ENCODE assay signal across 8 cellular contexts in genomic region chr2:152134488-152135280, GRCh38. TPM values are rescaled to one million over a fixed set of nuclear protein-coding genes. Genes with fewer than 3 reads are reported as not detected.
DNase-seq lines count a peak whose midpoint lies in the region; ATAC-seq, FAIRE-seq and TF ChIP-seq lines count a peak whose summit lies in the region.

No MANE protein-coding gene starts in this region.

- H4K5ac ChIP-seq in H1 (ENCODE audit: insufficient read length, low read depth, low read length): no peak overlapping the region

- H3K4ac ChIP-seq in H1 (replicated peaks; ENCODE audit: insufficient read length, low read depth, low read length): no peak overlapping the region

- TF ChIP-seq RAD21 in H1 (IDR thresholded peaks at IDR 0.05 in 1 of 2, conservative IDR thresholded peaks at IDR 0.05 in 1 of 2; ENCODE audit: low read depth in 2 of 2, low read length in 2 of 2): no peak

- peak; percentile 68 for ATAC-seq in GM21381 (IDR thresholded peaks at IDR 0.05; ENCODE audit: unreplicated experiment)
- no peak for ATAC-seq in aorta (ENCODE audit: low FRiP score)

- POLR2A ChIA-PET in GM10248 (lab: Yijun Ruan, JAX) (interaction anchor here (0.6 kb wide), 1 partner anchor 59 kb away, joined by 4 read pairs; no protein-coding TSS in a partner anchor), H1 (lab: Charles Lee; ENCODE audit: partially characterized antibody) (no interaction called here), OCI-LY7 (lab: Charles Lee) (interaction anchor here (0.6 to 1.7 kb wide), 2 partner anchors 9 to 23 kb away, joined by 3 to 4 read pairs; no protein-coding TSS in a partner anchor)

- TF ChIP-seq EP300 in H1 (IDR thresholded peaks at IDR 0.05; ENCODE audit: borderline replicate concordance in 1 of 2, low read depth in 2 of 2, low read length in 2 of 2): no peak

- no peaks in the 10 kb centered on the region for H3K9me2 ChIP-seq in OCI-LY7 (ENCODE audit: insufficient read depth, low read length)

- H3K27me3 ChIP-seq in H1 (replicated peaks in 1 of 4; ENCODE audit: control insufficient read depth in 3 of 4, extremely low read depth in 1 of 4, insufficient read depth in 3 of 4, low read length in 3 of 4) (no peaks in the 10 kb centered on the region), aorta (ENCODE audit: control insufficient read depth in 1 of 2, insufficient read depth in 2 of 2, low read length in 1 of 2) (no peaks in the 10 kb centered on the region)

- H3K27ac ChIP-seq in H1 (ENCODE audit: low read depth, low read length) (no peak overlapping the region), aorta (ENCODE audit: low read depth in 1 of 2, low read length in 2 of 2) (no peak overlapping the region), OCI-LY7 (ENCODE audit: low read depth, low read length, poor library complexity, severe bottlenecking) (no peak overlapping the region)

- H3K36me3 ChIP-seq in H1 (ENCODE audit: control insufficient read depth in 2 of 4, insufficient read depth in 4 of 4, low read length in 3 of 4) (no peaks in the 10 kb centered on the region), aorta (ENCODE audit: control insufficient read depth in 1 of 2, insufficient read depth in 2 of 2, low read length in 1 of 2) (no peaks in the 10 kb centered on the region), OCI-LY7 (ENCODE audit: insufficient read depth, low read length) (peaks cover 10% of the 10 kb centered on the region)

- intact Hi-C loops in aorta (cut with DNase I) (no loop called here), OCI-LY7 (cut with micrococcal nuclease; ENCODE audit: unreplicated experiment) (no loop called here)

- no peak overlapping the region for H3K14ac ChIP-seq in H1 (ENCODE audit: insufficient read length)

- H3K79me2 ChIP-seq in H1 (ENCODE audit: control insufficient read depth in 1 of 2, insufficient read depth in 2 of 2, low read length in 2 of 2) (no peaks in the 10 kb centered on the region), OCI-LY7 (ENCODE audit: insufficient read depth, low read depth, low read length) (no peaks in the 10 kb centered on the region)

- H3K4me2 ChIP-seq in H1 (ENCODE audit: insufficient read depth in 1 of 2, low read depth in 2 of 2, low read length in 2 of 2) (no peak overlapping the region), OCI-LY7 (ENCODE audit: low read length) (no peak overlapping the region)

- no peak overlapping the region for H3K9ac ChIP-seq in H1 (replicated peaks in 1 of 4; ENCODE audit: extremely low read depth in 1 of 4, low read depth in 3 of 4, low read length in 3 of 4)

- peak; percentile 32 for FAIRE-seq in H1 (lab: Jason Lieb, UNC)

- no peaks in the 10 kb centered on the region for H3K79me1 ChIP-seq in H1 (ENCODE audit: low read depth, low read length)

- H2AFZ ChIP-seq in H1 (ENCODE audit: low read length): no peak overlapping the region
- H2AFZ ChIP-seq in OCI-LY7 (ENCODE audit: low read length): no peak overlapping the region

- no TSS peak for BruUV-seq in OCI-LY7 (replicated peaks; lab: Mats Ljungman, UMichigan)

- H3K23ac ChIP-seq in H1 (ENCODE audit: insufficient read length): no peak overlapping the region

- H3K18ac ChIP-seq in H1 (ENCODE audit: extremely low read depth, low read length): no peak overlapping the region

- 84% methylated on average over 5 of the region's 5 CpGs; no CpG with 5 or more reads in 1 of the 2 experiments for WGBS in H1 (ENCODE audit: extremely low coverage in 1 of 2, insufficient coverage in 1 of 2, insufficient read length in 1 of 2, insufficient replicate concordance in 2 of 2, low coverage in 1 of 2, low lambda C conversion rate in 2 of 2, missing lambda C conversion rate in 1 of 2), 2 experiments
- WGBS in aorta, 2 donors: 61 to 71% methylated on average over 5 of the region's 5 CpGs

- H3K23me2 ChIP-seq in H1 (ENCODE audit: low read depth, low read length): no peaks in the 10 kb centered on the region

- no peak overlapping the region for H2BK5ac ChIP-seq in H1 (ENCODE audit: low read depth, low read length)

- no peak overlapping the region for H2BK20ac ChIP-seq in H1 (ENCODE audit: low read length)

- H3K4me3 ChIP-seq in H1 (ENCODE audit: extremely low read depth in 1 of 4, insufficient read depth in 2 of 4, low read depth in 3 of 4, low read length in 4 of 4) (no peak overlapping the region), aorta (ENCODE audit: low read length in 2 of 2) (no peak overlapping the region), OCI-LY7 (ENCODE audit: low read depth, low read length, poor library complexity, severe bottlenecking) (no peak overlapping the region)

- no peak for TF ChIP-seq POLR2A in H1 (IDR thresholded peaks at IDR 0.05; ENCODE audit: control extremely low read depth in 1 of 2, low read depth in 2 of 2, low read length in 2 of 2)

- H2AK5ac ChIP-seq in H1 (ENCODE audit: low read depth, low read length): no peak overlapping the region

- CTCF ChIA-PET in GM10248 (lab: Yijun Ruan, JAX) (interaction anchor here (0.9 to 1.6 kb wide), 4 partner anchors 9 to 675 kb away, joined by 3 to 4 read pairs (median 4); no protein-coding TSS in a partner anchor), H1 (lab: Charles Lee; ENCODE audit: partially characterized antibody) (interaction anchor here (0.7 to 1.3 kb wide), 2 partner anchors 41 to 109 kb away, joined by 3 read pairs; no protein-coding TSS in a partner anchor), OCI-LY7 (lab: Charles Lee; ENCODE audit: unreplicated experiment) (no interaction called here)

- H4K20me1 ChIP-seq in H1 (replicated peaks in 1 of 2; ENCODE audit: control insufficient read depth in 1 of 2, insufficient read depth in 2 of 2, low read length in 2 of 2): peaks cover 0 to 1% of the 10 kb centered on the region in 2 experiments
- H4K20me1 ChIP-seq in OCI-LY7 (ENCODE audit: insufficient read depth, low read length): no peaks in the 10 kb centered on the region

- H2BK12ac ChIP-seq in H1 (ENCODE audit: low read depth, low read length): no peak overlapping the region

- DNase-seq in GM10248 (ENCODE audit: extremely low spot score): peak; percentile 39
- peak in 55 of 76 experiments; percentile 0 to 71 (median 17) for DNase-seq in HUDEP-2 (lab: John Stamatoyannopoulos, UW; ENCODE audit: unreplicated experiment in 76 of 76)
- no peak for DNase-seq in H1 (ENCODE audit: low read depth in 1 of 2, low spot score in 2 of 2)
- DNase-seq in aorta: no peak
- DNase-seq in OCI-LY7 (ENCODE audit: low spot score): no peak
- no peak for DNase-seq in ecto neural progenitor cell (ENCODE audit: low spot score)
- no peak for DNase-seq in SIG-M5 (lab: John Stamatoyannopoulos, UW)

- no peak for TF ChIP-seq CTCF in GM10248 (IDR thresholded peaks at IDR 0.05; ENCODE audit: control extremely low read depth, extremely low read depth, low read depth, missing control alignments)
- TF ChIP-seq CTCF in H1 (IDR thresholded peaks at IDR 0.05; ENCODE audit: control extremely low read depth in 1 of 3, insufficient read depth in 1 of 3, low read depth in 1 of 3, low read length in 3 of 3): no peak
- TF ChIP-seq CTCF in OCI-LY7 (conservative IDR thresholded peaks at IDR 0.05; ENCODE audit: low read length): no peak

- no peak overlapping the region for H4K91ac ChIP-seq in H1 (replicated peaks; ENCODE audit: insufficient read length, low read length)

- no peak overlapping the region for H4K8ac ChIP-seq in H1 (ENCODE audit: extremely low read depth, insufficient read depth, low read length)

- H3K56ac ChIP-seq in H1 (replicated peaks; ENCODE audit: insufficient read length, low read depth, low read length): no peak overlapping the region

- H3K4me1 ChIP-seq in H1 (replicated peaks in 1 of 4; ENCODE audit: control insufficient read depth in 3 of 4, insufficient read depth in 4 of 4, low read length in 3 of 4) (peaks cover 0 to 6% (median 3%) of the 10 kb centered on the region in 4 experiments; a peak in 2 of 7 replicates), aorta (ENCODE audit: control insufficient read depth in 1 of 2, insufficient read depth in 2 of 2, low read length in 2 of 2) (peaks cover 0 to 2% of the 10 kb centered on the region in 2 donors), OCI-LY7 (ENCODE audit: insufficient read depth, low read length, poor library complexity, severe bottlenecking) (no peaks in the 10 kb centered on the region)

- H2BK120ac ChIP-seq in H1 (replicated peaks; ENCODE audit: low read depth, low read length): no peak overlapping the region

- H2BK15ac ChIP-seq in H1 (ENCODE audit: low read length): no peak overlapping the region

- no peaks in the 10 kb centered on the region for H3K9me3 ChIP-seq in H1 (ENCODE audit: insufficient read depth in 2 of 2, low read depth in 1 of 2, low read length in 1 of 2)
- no peaks in the 10 kb centered on the region for H3K9me3 ChIP-seq in aorta (ENCODE audit: control insufficient read depth, low read length)
- H3K9me3 ChIP-seq in OCI-LY7 (ENCODE audit: low read length): no peaks in the 10 kb centered on the region

RNA-seq across cellular contexts. Expression of gene CACNB4, which starts 35.8 kb away (rescaled TPM):
- total RNA-seq in H1 (2021; fragmentation: NEBNext Ultra II Directional; extraction: Animal tissue kit (Norgen Biotek cat#: 25700)): 4.0 and 4.1 TPM in 2 replicates
- polyA plus RNA-seq in H1 (2011; rRNA removed): 1.5 and 2.0 TPM in 2 replicates
- 1.8 TPM for polyA plus RNA-seq in H1 (2011; cell fraction: cytosol; rRNA removed)
- polyA plus RNA-seq in H1 (2011; cell fraction: nucleus; rRNA removed): 5.9 TPM
- 2.4 to 3.1 TPM (median 2.6 TPM) in 4 replicates for polyA plus RNA-seq in H1 (2012, experiment 1 of 2)
- polyA plus RNA-seq in H1 (2012, experiment 2 of 2): 0.37 TPM
- 4.9 TPM for polyA plus RNA-seq in H1 (2013, experiment 1 of 2)
- 4.3 TPM for polyA plus RNA-seq in H1 (2013, experiment 2 of 2)
- 11.6 and 14.1 TPM in 2 replicates for polyA minus RNA-seq in H1 (2011; rRNA and poly(A)+ RNA removed)
- 4.6 TPM for polyA minus RNA-seq in H1 (2011; cell fraction: cytosol; rRNA and poly(A)+ RNA removed)
- polyA minus RNA-seq in H1 (2011; cell fraction: nucleus; rRNA and poly(A)+ RNA removed): 30.0 TPM
- total RNA-seq in aorta: 10 to 100 TPM in 1 of 2 donors, 1 to 10 TPM in 1; 5.0 to 14.3 TPM
- 1 to 10 TPM; 1.2 to 1.5 TPM for polyA plus RNA-seq in aorta
- 0.06 and 0.82 TPM in 2 replicates for total RNA-seq in OCI-LY7 (2014; rRNA removed; shearing (Covaris generic))
- total RNA-seq in OCI-LY7 (2022): 0.37 and 0.76 TPM in 2 replicates

RNA-seq across cellular contexts. Expression of gene STAM2, which starts 40.9 kb away (rescaled TPM):
- 9.4 and 9.9 TPM in 2 replicates for total RNA-seq in H1 (2021; fragmentation: NEBNext Ultra II Directional; extraction: Animal tissue kit (Norgen Biotek cat#: 25700))
- polyA plus RNA-seq in H1 (2011; rRNA removed) (3.2 and 5.4 TPM in 2 replicates), aorta (10 to 100 TPM; 10.3 to 15.3 TPM)
- polyA plus RNA-seq in H1 (2011; cell fraction: cytosol; rRNA removed): 4.0 TPM
- 4.9 TPM for polyA plus RNA-seq in H1 (2011; cell fraction: nucleus; rRNA removed)
- 4.0 to 4.9 TPM (median 4.5 TPM) in 4 replicates for polyA plus RNA-seq in H1 (2012, experiment 1 of 2)
- polyA plus RNA-seq in H1 (2012, experiment 2 of 2): 0.26 TPM
- 5.7 TPM for polyA plus RNA-seq in H1 (2013, experiment 1 of 2)
- 5.8 TPM for polyA plus RNA-seq in H1 (2013, experiment 2 of 2)
- polyA minus RNA-seq in H1 (2011; rRNA and poly(A)+ RNA removed): 9.8 and 12.2 TPM in 2 replicates
- polyA minus RNA-seq in H1 (2011; cell fraction: cytosol; rRNA and poly(A)+ RNA removed): 8.8 TPM
- 9.9 TPM for polyA minus RNA-seq in H1 (2011; cell fraction: nucleus; rRNA and poly(A)+ RNA removed)
- total RNA-seq in aorta (10 to 100 TPM; 46.2 to 46.8 TPM), OCI-LY7 (2022) (22.1 and 23.4 TPM in 2 replicates)
- total RNA-seq in OCI-LY7 (2014; rRNA removed; shearing (Covaris generic)): 17.7 and 19.6 TPM in 2 replicates

Comparison
In these comparisons a context has a peak if more than half of its experiments do, and no peak if none do; other contexts are left out.
1. DNase-seq: peak in GM10248 (single experiment) and HUDEP-2 (55 of 76); none in H1 (0 of 2), aorta (0 of 2), OCI-LY7 (single experiment), ecto neural progenitor cell (single experiment) and SIG-M5 (single experiment).